In genomic region chr19:47390533-47391488, GRCh38 we compare ENCODE assay signal across 1 cellular context.
A peak's percentile ranks its signal among the peaks of the same experiment; 100 is the strongest.
TF ChIP-seq lines count a peak whose summit lies in the region.

No MANE protein-coding gene starts in this region.

TF ChIP-seq in GM12878, 131 proteins besides CTCF, POLR2A, EP300 and RAD21:
- TF ChIP-seq PKNOX1 (IDR thresholded peaks at IDR 0.05), result peak; percentile 57
- TF ChIP-seq IKZF2 (IDR thresholded peaks at IDR 0.05), result no peak
- peak; percentile 52; the same call in 1 of the 2 replicates for TF ChIP-seq PAX5 (IDR thresholded peaks at IDR 0.05; ENCODE audit: borderline replicate concordance, low read depth, low read length)
TF ChIP-seq in GM12878: peak in this region for 2.
